ENCODE assay signal across 14 cellular contexts in the genomic region with DNA sequence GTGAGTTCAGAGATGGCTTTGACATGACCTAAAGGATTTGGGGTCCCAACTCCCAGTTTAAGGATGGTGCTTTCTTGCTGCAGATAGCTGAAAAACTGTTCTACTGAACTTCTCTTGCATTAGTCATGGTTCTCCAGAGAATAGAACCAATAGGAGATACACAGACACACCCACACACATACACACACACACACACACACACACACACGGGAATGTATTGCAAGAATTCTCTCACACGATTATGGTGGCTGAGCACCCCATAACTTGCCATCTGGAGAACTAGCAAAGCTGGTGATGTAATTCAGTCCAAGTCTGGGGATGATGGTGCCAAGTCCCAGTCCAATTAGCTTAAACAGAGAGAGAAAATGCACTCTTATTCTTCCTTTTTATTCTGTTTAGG.
"Had no signal": no experiment of that assay in that cellular context is flagged by ENCODE, and none has a peak within 500 bp of the region (broad histone marks: within the 10 kb centered on the region; RNA-seq: fewer than 3 reads in every experiment).

No MANE protein-coding gene starts in this region.

- DNase-seq: effector memory CD8-positive, alpha-beta T cell; heart left ventricle; hippocampal formation; kidney glomerular epithelial cell; mammary epithelial cell; mucosa of descending colon; naive thymus-derived CD8-positive, alpha-beta T cell; right cardiac atrium; stimulated activated CD4-positive, alpha-beta T cell treated with anti-CD3 and anti-CD28 coated beads, Interleukin-2, amount 100 ng/mL, for 48 hours; stimulated activated naive CD4-positive, alpha-beta T cell treated with Interleukin-2 at 50 U/mL for 16 hours had no signal

- H3K27ac ChIP-seq: epithelial cell of prostate, esophagus muscularis mucosa, heart left ventricle had no signal

- H3K9me3 ChIP-seq: esophagus muscularis mucosa, heart left ventricle, mucosa of descending colon had no signal

- H3K4me1 ChIP-seq: heart left ventricle had no signal

- H3K4me2 ChIP-seq: smooth muscle cell had no signal

- H3K27me3 ChIP-seq: esophagus muscularis mucosa, heart left ventricle had no signal

- H3K36me3 ChIP-seq: esophagus muscularis mucosa, heart left ventricle had no signal

- H3K4me3 ChIP-seq: esophagus muscularis mucosa, heart left ventricle, mucosa of descending colon, smooth muscle cell had no signal

- ATAC-seq: effector memory CD8-positive, alpha-beta T cell; heart left ventricle; left lobe of liver; mucosa of descending colon; naive thymus-derived CD8-positive, alpha-beta T cell; right cardiac atrium had no signal
